In genomic region chr3:66971891-66972551, GRCh38 we compare ENCODE assay signal across 8 cellular contexts. TPM values are rescaled to one million over a fixed set of nuclear protein-coding genes. Genes with fewer than 3 reads are reported as not detected.
DNase-seq lines count a peak whose midpoint lies in the region; ATAC-seq and TF ChIP-seq lines count a peak whose summit lies in the region.

No MANE protein-coding gene starts in this region.

- H3K9me3 Mint-ChIP-seq in activated T-helper 17 cell treated with anti-CD3 and anti-CD28 coated beads, Interleukin-2, amount 50 U/mL, for 72 hours = no peaks in the 10 kb centered on the region
- no peaks in the 10 kb centered on the region for H3K9me3 Mint-ChIP-seq in neural crest cell

- H3K27ac Mint-ChIP-seq in activated T-helper 17 cell treated with anti-CD3 and anti-CD28 coated beads, Interleukin-2, amount 50 U/mL, for 72 hours = peak overlapping the region; percentile 69
- no peak overlapping the region for H3K27ac Mint-ChIP-seq in neural crest cell (ENCODE audit: unreplicated experiment)

- ATAC-seq in GM21529 (IDR thresholded peaks at IDR 0.05; ENCODE audit: unreplicated experiment) = peak; percentile 100
- ATAC-seq in activated T-helper 17 cell treated with anti-CD3 and anti-CD28 coated beads, Interleukin-2, amount 50 U/mL, for 72 hours (replicated peaks) = peak; percentile 95

- H3K4me1 Mint-ChIP-seq in activated T-helper 17 cell treated with anti-CD3 and anti-CD28 coated beads, Interleukin-2, amount 50 U/mL, for 72 hours = peaks cover 7% of the 10 kb centered on the region
- peaks cover 21% of the 10 kb centered on the region for H3K4me1 Mint-ChIP-seq in neural crest cell

- TF ChIP-seq CTCF in neural crest cell (conservative IDR thresholded peaks at IDR 0.05) = peak; percentile 91

- DNase-seq in DMS79 (lab: John Stamatoyannopoulos, UW) = peak; percentile 23
- DNase-seq in HuH-7.5 (ENCODE audit: low spot score) = peak; percentile 23
- peak; percentile 79 for DNase-seq in RKO (ENCODE audit: low spot score)
- DNase-seq in fibroblast of the conjunctiva (ENCODE audit: low read depth) = peak; percentile 49
- DNase-seq in neural crest cell (ENCODE audit: low read depth, low spot score) = peak; percentile 69
- peak; percentile 54 for DNase-seq in stromal cell of bone marrow (ENCODE audit: low read depth)

- H3K4me3 Mint-ChIP-seq in activated T-helper 17 cell treated with anti-CD3 and anti-CD28 coated beads, Interleukin-2, amount 50 U/mL, for 72 hours = peak overlapping the region; percentile 88
- peak overlapping the region; percentile 25 for H3K4me3 Mint-ChIP-seq in neural crest cell

- H3K27me3 Mint-ChIP-seq in activated T-helper 17 cell treated with anti-CD3 and anti-CD28 coated beads, Interleukin-2, amount 50 U/mL, for 72 hours = no peaks in the 10 kb centered on the region
- H3K27me3 Mint-ChIP-seq in neural crest cell (ENCODE audit: low read depth) = no peaks in the 10 kb centered on the region

- H3K36me3 Mint-ChIP-seq in activated T-helper 17 cell treated with anti-CD3 and anti-CD28 coated beads, Interleukin-2, amount 50 U/mL, for 72 hours (ENCODE audit: low read depth) = no peaks in the 10 kb centered on the region
- no peaks in the 10 kb centered on the region for H3K36me3 Mint-ChIP-seq in neural crest cell (ENCODE audit: low read depth)

RNA-seq across cellular contexts. Expression of gene KBTBD8, which starts 26.1 kb away (rescaled TPM):
- 10 to 100 TPM in 1 of 2 donors, 1 to 10 TPM in 1; 9.8 to 13.1 TPM for total RNA-seq in activated T-helper 17 cell treated with anti-CD3 and anti-CD28 coated beads, Interleukin-2, amount 50 U/mL, for 72 hours
- total RNA-seq in neural crest cell = 9.9 and 10.8 TPM in 2 replicates

Comparison
In these comparisons a context has a peak if more than half of its experiments do, and no peak if none do; other contexts are left out.
1. Peak in every context shown above with its lines: DNase-seq and ATAC-seq.
2. DNase-seq: peak in every context shown above with its lines; median percentile 79 in RKO; 69 in neural crest cell; 54 in stromal cell of bone marrow; 49 in fibroblast of the conjunctiva; 23 in DMS79; 23 in HuH-7.5.